Comparison of ENCODE assay signal across 2 cellular contexts in genomic region chr9:79962150-79962549, GRCh38.
TF ChIP-seq lines count a peak whose summit lies in the region.

No MANE protein-coding gene starts in this region.

TF ChIP-seq in IMR-90, 13 proteins besides CTCF, POLR2A, EP300 and RAD21:
- TF ChIP-seq MAFK (IDR thresholded peaks at IDR 0.05; ENCODE audit: low read depth, low read length) (peak; percentile 87), RFX5 (IDR thresholded peaks at IDR 0.05; ENCODE audit: low read depth, low read length) (no peak)

TF ChIP-seq in H1, 55 proteins besides CTCF, POLR2A, EP300 and RAD21:
- no peak for TF ChIP-seq USF2 (IDR thresholded peaks at IDR 0.05; ENCODE audit: low read length)
- TF ChIP-seq MAFK (IDR thresholded peaks at IDR 0.05; ENCODE audit: low read depth, low read length) = peak; percentile 48; the same call in 1 of the 2 replicates
